ENCODE assay signal across 20 cellular contexts in genomic region chr11:131932584-131933360, GRCh38.
A peak's percentile ranks its signal among the peaks of the same experiment; 100 is the strongest.
DNase-seq lines count a peak whose midpoint lies in the region; ATAC-seq and TF ChIP-seq lines count a peak whose summit lies in the region.
"Had no signal": no experiment of that assay in that cellular context is flagged by ENCODE, and none has a peak within 500 bp of the region (broad histone marks: within the 10 kb centered on the region; RNA-seq: fewer than 3 reads in every experiment).

No MANE protein-coding gene starts in this region.

- no peak overlapping the region for H3K18ac ChIP-seq in IMR-90 (ENCODE audit: low read depth, low read length)

- no peak overlapping the region for H3K4me3 ChIP-seq in IMR-90 (ENCODE audit: insufficient read depth, low read depth, low read length)
- H3K4me3 ChIP-seq in colonic mucosa: no peak overlapping the region
- H3K4me3 ChIP-seq: gastroesophageal sphincter, left lung, tibial nerve had no signal

- POLR2A ChIA-PET in IMR-90 (lab: Charles Lee; ENCODE audit: unreplicated experiment): no interaction called here

- no peaks in the 10 kb centered on the region for H4K20me1 ChIP-seq in IMR-90 (ENCODE audit: insufficient read depth, low read length)

- in situ Hi-C loops in IMR-90 (cut with MboI; ENCODE audit: low sequenced_read_pairs): no loop called here

- H2BK15ac ChIP-seq in IMR-90 (ENCODE audit: low read depth, low read length): no peak overlapping the region

- no peak overlapping the region for H2BK5ac ChIP-seq in IMR-90 (ENCODE audit: low read depth, low read length, poor library complexity, severe bottlenecking)

- H3K36me3 ChIP-seq in IMR-90 (ENCODE audit: control insufficient read depth, insufficient read depth, low read length) (no peaks in the 10 kb centered on the region), colonic mucosa (no peaks in the 10 kb centered on the region)
- H3K36me3 ChIP-seq: gastroesophageal sphincter, left lung, tibial nerve had no signal

- 67% methylated on average over 6 of the region's 14 CpGs; no CpG with 5 or more reads in 1 of the 2 experiments for WGBS in IMR-90 (ENCODE audit: extremely low coverage in 2 of 2, insufficient read length in 1 of 2), 2 experiments

- H3K23ac ChIP-seq in IMR-90 (ENCODE audit: low read depth, low read length): no peak overlapping the region

- no peak overlapping the region for H3K9ac ChIP-seq in IMR-90 (ENCODE audit: low read depth, low read length)
- no peak overlapping the region for H3K9ac ChIP-seq in colonic mucosa (ENCODE audit: low read depth in 2 of 2, low read length in 2 of 2)

- intact Hi-C loops in IMR-90 (cut with micrococcal nuclease) (no loop called here), head of caudate nucleus (cut with DNase I) (no loop called here), colonic mucosa (cut with DNase I) (no loop called here)

- CTCF ChIA-PET in IMR-90 (lab: Yijun Ruan, JAX): no interaction called here

- dilution Hi-C loops in IMR-90 (cut with HindIII; ENCODE audit: low sequenced_read_pairs, unreplicated experiment): no loop called here

- H3K56ac ChIP-seq in IMR-90 (ENCODE audit: extremely low read depth, insufficient read depth, low read length): no peak overlapping the region

- no peak for TF ChIP-seq CTCF in IMR-90 (conservative IDR thresholded peaks at IDR 0.05; ENCODE audit: low read depth, low read length)
- TF ChIP-seq CTCF in colonic mucosa (IDR thresholded peaks at IDR 0.05): no peak

- no peak overlapping the region for H3K4ac ChIP-seq in IMR-90 (ENCODE audit: low read depth, low read length)

- no peak overlapping the region for H2BK20ac ChIP-seq in IMR-90 (ENCODE audit: low read depth, low read length)

- no peaks in the 10 kb centered on the region for H3K9me3 ChIP-seq in IMR-90 (ENCODE audit: control insufficient read depth, insufficient read depth, low read length)
- H3K9me3 ChIP-seq in colonic mucosa: no peaks in the 10 kb centered on the region
- H3K9me3 ChIP-seq: gastroesophageal sphincter, left lung, tibial nerve had no signal

- H2AK5ac ChIP-seq in IMR-90 (ENCODE audit: low read depth, low read length): no peak overlapping the region

- DNase-seq in IMR-90 (no peak), NCI-H82 treated with DMSO at 0.1 percent for 48 hours (lab: John Stamatoyannopoulos, UW; ENCODE audit: unreplicated experiment) (peak; percentile 23), head of caudate nucleus (peak in 30 of 42 donors; percentile 23 to 79 (median 48)), nucleus accumbens (lab: John Stamatoyannopoulos, UW) (peak in 33 of 56 donors; percentile 8 to 72 (median 37)), colonic mucosa (no peak), GM19240 (ENCODE audit: insufficient read length, low spot score) (no peak)
- DNase-seq: activated CD4-positive, alpha-beta T cell treated with anti-CD3 and anti-CD28 coated beads for 1 hour; activated naive CD8-positive, alpha-beta T cell treated with anti-CD3 and anti-CD28 coated beads for 36 hours; CD8-positive, alpha-beta memory T cell; erythroblast; Kasumi-1; left lung; RPMI8226; stimulated activated naive CD8-positive, alpha-beta T cell treated with anti-CD3 and anti-CD28 coated beads, Interleukin-15, Interleukin-2, amounts not matched to agents 100 U/mL and 50 U/mL, for 24 hours had no signal

- no peak overlapping the region for H4K5ac ChIP-seq in IMR-90 (ENCODE audit: low read depth, low read length)

- TF ChIP-seq RAD21 in IMR-90 (IDR thresholded peaks at IDR 0.05; ENCODE audit: low read length): no peak

- ATAC-seq in IMR-90 (ENCODE audit: low read depth) (no peak), HG03469 (IDR thresholded peaks at IDR 0.05; ENCODE audit: unreplicated experiment) (no peak), HG03108 (IDR thresholded peaks at IDR 0.05; ENCODE audit: unreplicated experiment) (no peak)
- ATAC-seq: activated T-helper 17 cell treated with anti-CD3 and anti-CD28 coated beads, Interleukin-2, amount 50 U/mL, for 72 hours; gastroesophageal sphincter; left lung; sciatic nerve; stimulated activated naive CD8-positive, alpha-beta T cell treated with anti-CD3 and anti-CD28 coated beads, Interleukin-15, Interleukin-2, amounts not matched to agents 100 U/mL and 50 U/mL, for 24 hours had no signal

- H4K91ac ChIP-seq in IMR-90 (ENCODE audit: insufficient read depth, low read depth, low read length): no peak overlapping the region

- no peak overlapping the region for H4K8ac ChIP-seq in IMR-90 (ENCODE audit: low read depth in 2 of 2, low read length in 2 of 2)

- no TSS peak for BruUV-seq in IMR-90 (replicated peaks; lab: Mats Ljungman, UMichigan)

- H3K4me2 ChIP-seq in IMR-90 (ENCODE audit: low read depth, low read length): no peak overlapping the region

- no peak overlapping the region for H3K14ac ChIP-seq in IMR-90 (replicated peaks; ENCODE audit: low read depth, low read length)

- peak overlapping the region; percentile 56 for H2AK9ac ChIP-seq in IMR-90 (replicated peaks; ENCODE audit: low read depth, low read length, poor library complexity)

- no peak overlapping the region for H2BK120ac ChIP-seq in IMR-90 (ENCODE audit: low read depth, low read length)

- no peak overlapping the region for H2AFZ ChIP-seq in IMR-90 (replicated peaks; ENCODE audit: low read length, poor library complexity)

- H3K27ac ChIP-seq in IMR-90 (ENCODE audit: insufficient read depth, low read length) (no peak overlapping the region), colonic mucosa (no peak overlapping the region)
- H3K27ac ChIP-seq: left lung, tibial nerve had no signal

- no peaks in the 10 kb centered on the region for H3K4me1 ChIP-seq in IMR-90 (ENCODE audit: control insufficient read depth, insufficient read depth, low read length)
- H3K4me1 ChIP-seq in colonic mucosa: no peaks in the 10 kb centered on the region
- H3K4me1 ChIP-seq: gastroesophageal sphincter, left lung, tibial nerve had no signal

- no peak for TF ChIP-seq POLR2A in IMR-90 (IDR thresholded peaks at IDR 0.05; ENCODE audit: low read depth, low read length)

- peaks cover 5% of the 10 kb centered on the region; the same call in 1 of the 2 replicates for H3K9me1 ChIP-seq in IMR-90 (ENCODE audit: insufficient read depth, low read length)

- H3K27me3 ChIP-seq in IMR-90 (ENCODE audit: control insufficient read depth, insufficient read depth, low read length) (no peaks in the 10 kb centered on the region), colonic mucosa (no peaks in the 10 kb centered on the region)
- H3K27me3 ChIP-seq: gastroesophageal sphincter, tibial nerve had no signal

- peaks cover 21 to 51% of the 10 kb centered on the region in 2 experiments for H3K79me1 ChIP-seq in IMR-90 (ENCODE audit: low read depth in 1 of 2, low read length in 2 of 2)

TF ChIP-seq in IMR-90, 13 proteins besides CTCF, POLR2A, EP300 and RAD21:
- TF ChIP-seq NFE2L2 (IDR thresholded peaks at IDR 0.05; ENCODE audit: low read depth, low read length) (no peak), USF2 (IDR thresholded peaks at IDR 0.05; ENCODE audit: low read depth, low read length) (no peak), MAZ (IDR thresholded peaks at IDR 0.05; ENCODE audit: borderline replicate concordance, low read depth, low read length) (no peak), BHLHE40 (IDR thresholded peaks at IDR 0.05; ENCODE audit: low read depth, low read length) (no peak), CEBPB (IDR thresholded peaks at IDR 0.05; ENCODE audit: low read depth, low read length) (no peak), MXI1 (IDR thresholded peaks at IDR 0.05; ENCODE audit: borderline replicate concordance, low read depth, low read length) (no peak), SMC3 (IDR thresholded peaks at IDR 0.05; ENCODE audit: low read depth, low read length) (no peak), MAFK (IDR thresholded peaks at IDR 0.05; ENCODE audit: low read depth, low read length) (no peak), RCOR1 (IDR thresholded peaks at IDR 0.05; ENCODE audit: insufficient replicate concordance, low read length) (no peak), CHD1 (IDR thresholded peaks at IDR 0.05; ENCODE audit: low read depth, low read length) (no peak), ELK1 (IDR thresholded peaks at IDR 0.05; ENCODE audit: borderline replicate concordance, low read depth, low read length) (no peak), FOS (IDR thresholded peaks at IDR 0.05; ENCODE audit: low read depth, low read length) (no peak), RFX5 (IDR thresholded peaks at IDR 0.05; ENCODE audit: low read depth, low read length) (no peak)

Comparison
In these comparisons a context has a peak if more than half of its experiments do, and no peak if none do; other contexts are left out.
1. DNase-seq: peak in NCI-H82 treated with DMSO at 0.1 percent for 48 hours (single experiment), head of caudate nucleus (30 of 42) and nucleus accumbens (33 of 56); none in IMR-90 (single experiment), colonic mucosa (single experiment) and GM19240 (single experiment).